In genomic region chrX:118100091-118100490, GRCh38 we compare ENCODE assay signal across 37 cellular contexts. TPM values are rescaled to one million over a fixed set of nuclear protein-coding genes. Genes with fewer than 3 reads are reported as not detected.
"Had no signal": no experiment of that assay in that cellular context is flagged by ENCODE, and none has a peak within 500 bp of the region (broad histone marks: within the 10 kb centered on the region; RNA-seq: fewer than 3 reads in every experiment).

No MANE protein-coding gene starts in this region.

- DNase-seq: activated B cell treated with CpG ODN at 0.5 μM for 24 hours; activated CD4-positive, alpha-beta memory T cell treated with anti-CD3 and anti-CD28 coated beads for 36 hours; activated CD4-positive, alpha-beta T cell treated with anti-CD3 and anti-CD28 coated beads for 4 hours; activated CD4-positive, alpha-beta T cell treated with anti-CD3 and anti-CD28 coated beads, Interleukin-2, amount 10 ng/mL, durations not matched to agents 24 days and 14 days; activated CD4-positive, alpha-beta T cell treated with anti-CD3 and anti-CD28 coated beads, Interleukin-2, amount 50 U/mL, for 1 hour; activated CD4-positive, alpha-beta T cell treated with anti-CD3 and anti-CD28 coated beads, Interleukin-2, amount 50 U/mL, for 4 hours; activated CD4-positive, CD25-positive, alpha-beta regulatory T cell treated with anti-CD3 and anti-CD28 coated beads, Interleukin-2, amount 50 U/mL, for 72 hours; activated CD8-positive, alpha-beta memory T cell treated with anti-CD3 and anti-CD28 coated beads, Interleukin-2, amount 50 U/mL, for 4 hours; activated CD8-positive, alpha-beta T cell treated with anti-CD3 and anti-CD28 coated beads for 36 hours; activated effector memory CD4-positive, alpha-beta T cell treated with anti-CD3 and anti-CD28 coated beads, Interleukin-2, amount 50 U/mL, for 16 hours; activated gamma-delta T cell treated with Interleukin-2 at 50 U/mL for 16 hours; activated naive CD4-positive, alpha-beta T cell; activated naive CD4-positive, alpha-beta T cell treated with anti-CD3 and anti-CD28 coated beads for 36 hours; activated naive CD4-positive, alpha-beta T cell treated with anti-CD3 and anti-CD28 coated beads, Interleukin-2, amount 50 U/mL, for 16 hours; activated naive CD8-positive, alpha-beta T cell treated with anti-CD3 and anti-CD28 coated beads, Interleukin-2, amount 10 ng/mL, durations not matched to agents 7 days and 5 days; activated naive CD8-positive, alpha-beta T cell treated with anti-CD3 and anti-CD28 coated beads, Interleukin-2, amount 50 U/mL, for 24 hours; activated T-cell treated with anti-CD3 and anti-CD28 coated beads for 4 hours; activated T-cell treated with anti-CD3 and anti-CD28 coated beads, Interleukin-2, amount 50 U/mL, for 1 hour; activated T-cell treated with anti-CD3 and anti-CD28 coated beads, Interleukin-2, amount 50 U/mL, for 4 hours; activated T-cell treated with anti-CD3 and anti-CD28 coated beads, Interleukin-2, amount 50 U/mL, for 72 hours; amygdala; anterior cingulate cortex; caudate nucleus; cerebellar nuclear complex; T-helper 1 cell; T-helper 2 cell; T-helper 9 cell had no signal

- H3K27me3 Mint-ChIP-seq: activated B cell treated with CpG ODN at 0.5 μM for 24 hours; activated CD4-positive, alpha-beta memory T cell treated with anti-CD3 and anti-CD28 coated beads for 36 hours; activated CD4-positive, alpha-beta T cell treated with anti-CD3 and anti-CD28 coated beads, Interleukin-2, amount 10 ng/mL, durations not matched to agents 24 days and 14 days; activated naive CD8-positive, alpha-beta T cell treated with anti-CD3 and anti-CD28 coated beads, Interleukin-2, amount 10 ng/mL, durations not matched to agents 7 days and 5 days; activated naive CD8-positive, alpha-beta T cell treated with anti-CD3 and anti-CD28 coated beads, Interleukin-2, amount 50 U/mL, for 24 hours; activated T-helper 17 cell treated with anti-CD3 and anti-CD28 coated beads, Interleukin-2, amount 50 U/mL, for 72 hours; brain; central memory CD8-positive, alpha-beta T cell had no signal

- H3K27ac Mint-ChIP-seq: activated B cell treated with CpG ODN at 0.5 μM for 24 hours; activated CD4-positive, alpha-beta memory T cell treated with anti-CD3 and anti-CD28 coated beads for 36 hours; activated CD4-positive, alpha-beta T cell treated with anti-CD3 and anti-CD28 coated beads, Interleukin-2, amount 10 ng/mL, durations not matched to agents 24 days and 14 days; activated CD8-positive, alpha-beta T cell treated with anti-CD3 and anti-CD28 coated beads for 36 hours; activated naive CD4-positive, alpha-beta T cell treated with anti-CD3 and anti-CD28 coated beads for 36 hours; activated naive CD4-positive, alpha-beta T cell treated with anti-CD3 and anti-CD28 coated beads, Interleukin-2, amount 50 U/mL, for 72 hours; activated naive CD8-positive, alpha-beta T cell treated with anti-CD3 and anti-CD28 coated beads, Interleukin-2, amount 10 ng/mL, durations not matched to agents 7 days and 5 days; activated naive CD8-positive, alpha-beta T cell treated with anti-CD3 and anti-CD28 coated beads, Interleukin-2, amount 50 U/mL, for 24 hours; activated T-cell treated with anti-CD3 and anti-CD28 coated beads, Interleukin-2, amount 50 U/mL, for 72 hours; activated T-helper 1 cell treated with anti-CD3 and anti-CD28 coated beads, Interleukin-12 subunit alpha, Interleukin-12 subunit beta, Interleukin-2, Interleukin-4 antibody, amounts not matched to agents 30 ng/mL and 10 ng/mL and 1 ng/mL, durations not matched to agents 14 hours and 24 hours and 36 hours; activated T-helper 17 cell treated with anti-CD3 and anti-CD28 coated beads, Interleukin-2, amount 50 U/mL, for 72 hours; T-helper 1 cell treated with Interleukin-12 subunit alpha and Interleukin-12 subunit beta and Interleukin-4 antibody, amounts not matched to agents 30 μg/mL and 1 μg/mL, for 36 hours; T-helper 2 cell treated with Interferon-gamma antibody and Interleukin-4, amounts not matched to agents 5 μg/mL and 100 μg/mL, for 36 hours had no signal

- H3K27me3 ChIP-seq: ascending aorta, cardiac muscle cell had no signal

- H3K9me3 Mint-ChIP-seq: activated B cell treated with CpG ODN at 0.5 μM for 24 hours; activated CD4-positive, alpha-beta memory T cell treated with anti-CD3 and anti-CD28 coated beads for 36 hours; activated naive CD4-positive, alpha-beta T cell treated with anti-CD3 and anti-CD28 coated beads for 36 hours; activated naive CD8-positive, alpha-beta T cell treated with anti-CD3 and anti-CD28 coated beads, Interleukin-2, amount 10 ng/mL, durations not matched to agents 7 days and 5 days; activated naive CD8-positive, alpha-beta T cell treated with anti-CD3 and anti-CD28 coated beads, Interleukin-2, amount 50 U/mL, for 24 hours; activated T-cell treated with anti-CD3 and anti-CD28 coated beads, Interleukin-2, amount 50 U/mL, for 4 hours; activated T-helper 1 cell treated with anti-CD3 and anti-CD28 coated beads, Interleukin-12 subunit alpha, Interleukin-12 subunit beta, Interleukin-2, Interleukin-4 antibody, amounts not matched to agents 30 ng/mL and 10 ng/mL and 1 ng/mL, durations not matched to agents 14 hours and 24 hours and 36 hours; activated T-helper 17 cell treated with anti-CD3 and anti-CD28 coated beads, Interleukin-2, amount 50 U/mL, for 72 hours; central memory CD8-positive, alpha-beta T cell; T-helper 1 cell treated with Interleukin-12 subunit alpha and Interleukin-12 subunit beta and Interleukin-4 antibody, amounts not matched to agents 30 μg/mL and 1 μg/mL, for 36 hours; T-helper 2 cell treated with Interferon-gamma antibody and Interleukin-4, amounts not matched to agents 5 μg/mL and 100 μg/mL, for 36 hours had no signal

- H3K4me3 ChIP-seq: ascending aorta, cardiac muscle cell had no signal

- H3K36me3 Mint-ChIP-seq: activated CD4-positive, alpha-beta memory T cell treated with anti-CD3 and anti-CD28 coated beads for 36 hours; activated naive CD4-positive, alpha-beta T cell treated with anti-CD3 and anti-CD28 coated beads, Interleukin-2, amount 50 U/mL, for 72 hours; activated naive CD8-positive, alpha-beta T cell treated with anti-CD3 and anti-CD28 coated beads, Interleukin-2, amount 10 ng/mL, durations not matched to agents 7 days and 5 days had no signal

- H3K4me1 Mint-ChIP-seq: activated B cell treated with CpG ODN at 0.5 μM for 24 hours; activated CD4-positive, alpha-beta T cell treated with anti-CD3 and anti-CD28 coated beads, Interleukin-2, amount 10 ng/mL, durations not matched to agents 24 days and 14 days; activated naive CD8-positive, alpha-beta T cell treated with anti-CD3 and anti-CD28 coated beads, Interleukin-2, amount 10 ng/mL, durations not matched to agents 7 days and 5 days; activated naive CD8-positive, alpha-beta T cell treated with anti-CD3 and anti-CD28 coated beads, Interleukin-2, amount 50 U/mL, for 24 hours; activated T-helper 17 cell treated with anti-CD3 and anti-CD28 coated beads, Interleukin-2, amount 50 U/mL, for 72 hours; brain; central memory CD8-positive, alpha-beta T cell had no signal

- H3K36me3 ChIP-seq: ascending aorta, cardiac muscle cell had no signal

- H3K27ac ChIP-seq: ascending aorta, cardiac muscle cell, VCaP had no signal

- H3K4me1 ChIP-seq: ascending aorta had no signal

- H3K9me3 ChIP-seq: ascending aorta had no signal

- H3K4me3 Mint-ChIP-seq: activated B cell treated with CpG ODN at 0.5 μM for 24 hours; activated CD4-positive, alpha-beta memory T cell treated with anti-CD3 and anti-CD28 coated beads for 36 hours; activated CD4-positive, alpha-beta T cell treated with anti-CD3 and anti-CD28 coated beads, Interleukin-2, amount 10 ng/mL, durations not matched to agents 24 days and 14 days; activated CD8-positive, alpha-beta T cell treated with anti-CD3 and anti-CD28 coated beads for 36 hours; activated naive CD4-positive, alpha-beta T cell treated with anti-CD3 and anti-CD28 coated beads for 36 hours; activated naive CD8-positive, alpha-beta T cell treated with anti-CD3 and anti-CD28 coated beads, Interleukin-2, amount 10 ng/mL, durations not matched to agents 7 days and 5 days; activated naive CD8-positive, alpha-beta T cell treated with anti-CD3 and anti-CD28 coated beads, Interleukin-2, amount 50 U/mL, for 24 hours; activated T-cell treated with anti-CD3 and anti-CD28 coated beads, Interleukin-2, amount 50 U/mL, for 4 hours; activated T-cell treated with anti-CD3 and anti-CD28 coated beads, Interleukin-2, amount 50 U/mL, for 72 hours; activated T-helper 1 cell treated with anti-CD3 and anti-CD28 coated beads, Interleukin-12 subunit alpha, Interleukin-12 subunit beta, Interleukin-2, Interleukin-4 antibody, amounts not matched to agents 30 ng/mL and 10 ng/mL and 1 ng/mL, durations not matched to agents 14 hours and 24 hours and 36 hours; activated T-helper 17 cell treated with anti-CD3 and anti-CD28 coated beads, Interleukin-2, amount 50 U/mL, for 72 hours; brain; central memory CD8-positive, alpha-beta T cell; T-helper 1 cell treated with Interleukin-12 subunit alpha and Interleukin-12 subunit beta and Interleukin-4 antibody, amounts not matched to agents 30 μg/mL and 1 μg/mL, for 36 hours; T-helper 2 cell treated with Interferon-gamma antibody and Interleukin-4, amounts not matched to agents 5 μg/mL and 100 μg/mL, for 36 hours had no signal

- ATAC-seq: activated CD8-positive, alpha-beta T cell treated with anti-CD3 and anti-CD28 coated beads for 36 hours; activated naive CD4-positive, alpha-beta T cell treated with anti-CD3 and anti-CD28 coated beads, Interleukin-2, amount 50 U/mL, for 72 hours; activated naive CD8-positive, alpha-beta T cell treated with anti-CD3 and anti-CD28 coated beads, Interleukin-2, amount 50 U/mL, for 24 hours; activated T-cell treated with anti-CD3 and anti-CD28 coated beads, Interleukin-2, amount 50 U/mL, for 4 hours; activated T-cell treated with anti-CD3 and anti-CD28 coated beads, Interleukin-2, amount 50 U/mL, for 72 hours; activated T-helper 17 cell treated with anti-CD3 and anti-CD28 coated beads, Interleukin-2, amount 50 U/mL, for 72 hours had no signal

RNA-seq across cellular contexts. Expression of gene KLHL13, which starts 16.5 kb away (rescaled TPM):
- total RNA-seq: activated B cell treated with CpG ODN at 0.5 μM for 24 hours; activated T-helper 1 cell treated with anti-CD3 and anti-CD28 coated beads, Interleukin-12 subunit alpha, Interleukin-12 subunit beta, Interleukin-2, Interleukin-4 antibody, amounts not matched to agents 30 ng/mL and 10 ng/mL and 1 ng/mL, durations not matched to agents 14 hours and 24 hours and 36 hours had no signal
